Comparison of ENCODE assay signal across 14 cellular contexts in genomic region chr4:184860018-184860530, GRCh38. TPM values are rescaled to one million over a fixed set of nuclear protein-coding genes. Genes with fewer than 3 reads are reported as not detected.
DNase-seq lines count a peak whose midpoint lies in the region; ATAC-seq, FAIRE-seq and TF ChIP-seq lines count a peak whose summit lies in the region.
"Had no signal": no experiment of that assay in that cellular context is flagged by ENCODE, and none has a peak within 500 bp of the region (broad histone marks: within the 10 kb centered on the region; RNA-seq: fewer than 3 reads in every experiment).

No MANE protein-coding gene starts in this region.

- TF ChIP-seq EP300 in HepG2 (IDR thresholded peaks at IDR 0.05; ENCODE audit: low read depth in 2 of 2, low read length in 2 of 2): no peak
- TF ChIP-seq EP300 in HepG2 (CRISPR knock-in tag; IDR thresholded peaks at IDR 0.05; ENCODE audit: borderline replicate concordance): no peak

- no peaks in the 10 kb centered on the region for H4K20me1 ChIP-seq in HepG2 (ENCODE audit: insufficient read depth, low read length)

- no peak for TF ChIP-seq CTCF in BE2C (IDR thresholded peaks at IDR 0.05; ENCODE audit: low read depth, low read length)
- TF ChIP-seq CTCF in HepG2 (CRISPR knock-in tag; IDR thresholded peaks at IDR 0.05): no peak

- peak; percentile 38 for ATAC-seq in GM18519 (IDR thresholded peaks at IDR 0.05; ENCODE audit: low FRiP score, unreplicated experiment)
- peak; percentile 75 for ATAC-seq in GM21529 (IDR thresholded peaks at IDR 0.05; ENCODE audit: unreplicated experiment)
- peak; percentile 50 for ATAC-seq in HG03378 (IDR thresholded peaks at IDR 0.05; ENCODE audit: unreplicated experiment)
- no peak for ATAC-seq in HepG2
- no peak for ATAC-seq in SK-N-SH treated with all-trans-retinoic acid at 6 μM for 48 hours
- ATAC-seq: mucosa of descending colon had no signal

- no peaks in the 10 kb centered on the region for H3K36me3 ChIP-seq in BE2C
- no peaks in the 10 kb centered on the region for H3K36me3 ChIP-seq in HepG2 (replicated peaks in 1 of 2; ENCODE audit: control insufficient read depth in 1 of 2, insufficient read depth in 2 of 2, low read length in 2 of 2)
- H3K36me3 ChIP-seq: heart right ventricle, SJSA1 had no signal

- H3K4me2 ChIP-seq in HepG2 (ENCODE audit: low read depth, low read length): no peak overlapping the region

- no TSS peak for BruUV-seq in HepG2 (replicated peaks; lab: Mats Ljungman, UMichigan)

- H3K27ac ChIP-seq in HepG2 (ENCODE audit: extremely low read length, insufficient read depth, low read length): no peak overlapping the region
- H3K27ac ChIP-seq: SJSA1 had no signal

- H3K27me3 ChIP-seq in BE2C: no peaks in the 10 kb centered on the region
- no peaks in the 10 kb centered on the region for H3K27me3 ChIP-seq in HepG2 (ENCODE audit: control insufficient read depth in 1 of 2, insufficient read depth in 2 of 2, low read length in 2 of 2)
- H3K27me3 ChIP-seq: heart right ventricle, SJSA1 had no signal

- POLR2A ChIA-PET in HepG2 (lab: Yijun Ruan, JAX): no interaction called here

- CTCF ChIA-PET in HepG2 (lab: Yijun Ruan, JAX; ENCODE audit: low intra/inter-chr PET ratio, low total read pairs): no interaction called here

- TF ChIP-seq RAD21 in HepG2 (CRISPR knock-in tag; IDR thresholded peaks at IDR 0.05): no peak

- no peaks in the 10 kb centered on the region for H3K79me2 ChIP-seq in HepG2 (ENCODE audit: insufficient read depth, low read length)

- no peak overlapping the region for H3K9ac ChIP-seq in HepG2 (ENCODE audit: insufficient read depth, low read depth, low read length)

- no peak overlapping the region for H2AFZ ChIP-seq in HepG2 (ENCODE audit: low read length)

- peak; percentile 12 for DNase-seq in fibroblast of peridontal ligament (ENCODE audit: extremely low read depth)
- DNase-seq in BE2C: no peak
- no peak for DNase-seq in HepG2 (ENCODE audit: low spot score)
- DNase-seq in DMS 273 treated with DMSO at 0.1 percent for 48 hours (lab: John Stamatoyannopoulos, UW): no peak
- DNase-seq: activated T-cell treated with anti-CD3 and anti-CD28 coated beads for 4 hours; central memory CD4-positive, alpha-beta T cell; heart right ventricle; mucosa of descending colon; NCI-H1417 treated with DMSO at 0.1 percent for 48 hours had no signal

- no peak for FAIRE-seq in HepG2 (lab: Jason Lieb, UNC)

- TF ChIP-seq POLR2A in HepG2 (IDR thresholded peaks at IDR 0.05; ENCODE audit: insufficient read depth in 1 of 2, low read depth in 2 of 2, low read length in 2 of 2): no peak

- H3K9me3 ChIP-seq in BE2C (no peaks in the 10 kb centered on the region), HepG2 (ENCODE audit: low read length) (no peaks in the 10 kb centered on the region)
- H3K9me3 ChIP-seq: heart right ventricle, mucosa of descending colon, SJSA1 had no signal

- intact Hi-C loops in HepG2 (cut with micrococcal nuclease; ENCODE audit: unreplicated experiment): no loop called here

- H3K4me3 ChIP-seq in BE2C (ENCODE audit: low read depth, low read length): no peak overlapping the region
- no peak overlapping the region for H3K4me3 ChIP-seq in HepG2 (replicated peaks in 1 of 3; ENCODE audit: insufficient read depth in 1 of 3, low read depth in 2 of 3, low read length in 3 of 3)
- H3K4me3 ChIP-seq: heart right ventricle, mucosa of descending colon, SJSA1 had no signal

- WGBS in HepG2 (ENCODE audit: low lambda C conversion rate): 48% methylated on average over 7 of the region's 7 CpGs

- in situ Hi-C loops in HepG2 (cut with HindIII; ENCODE audit: extremely low pct_ligation_motif_present, low pct_unique_long_range_greater_than_20kb): no loop called here

- H3K4me1 ChIP-seq in BE2C (no peaks in the 10 kb centered on the region), HepG2 (ENCODE audit: insufficient read depth, low read length) (peaks cover 7% of the 10 kb centered on the region; the same call in 1 of the 2 replicates)
- H3K4me1 ChIP-seq: SJSA1 had no signal

TF ChIP-seq in HepG2, 621 proteins besides CTCF, POLR2A, EP300 and RAD21 (continues in another document):
- no peak for TF ChIP-seq HIC2 (CRISPR knock-in tag; IDR thresholded peaks at IDR 0.05; ENCODE audit: low read depth)
- TF ChIP-seq ZNF235 (CRISPR knock-in tag; IDR thresholded peaks at IDR 0.05; ENCODE audit: borderline replicate concordance): no peak
- TF ChIP-seq SSRP1 (CRISPR knock-in tag; IDR thresholded peaks at IDR 0.05): no peak
- TF ChIP-seq THAP7 (CRISPR knock-in tag; IDR thresholded peaks at IDR 0.05): no peak

TF ChIP-seq in SK-N-SH treated with all-trans-retinoic acid at 6 μM for 48 hours, 23 proteins besides CTCF, POLR2A, EP300 and RAD21 (continues in another document):
- no peak for TF ChIP-seq ZFP30 (CRISPR knock-in tag; IDR thresholded peaks at IDR 0.05)
- TF ChIP-seq ISL1 (CRISPR knock-in tag; IDR thresholded peaks at IDR 0.05): no peak
- no peak for TF ChIP-seq RARB (CRISPR knock-in tag; IDR thresholded peaks at IDR 0.05)
- TF ChIP-seq ESRRG (CRISPR knock-in tag; IDR thresholded peaks at IDR 0.05): no peak
- TF ChIP-seq TOX (CRISPR knock-in tag; IDR thresholded peaks at IDR 0.05; ENCODE audit: borderline replicate concordance): no peak
- TF ChIP-seq CREB5 (CRISPR knock-in tag; IDR thresholded peaks at IDR 0.05; ENCODE audit: low read depth): no peak
- no peak for TF ChIP-seq BACH2 (CRISPR knock-in tag; IDR thresholded peaks at IDR 0.05; ENCODE audit: borderline replicate concordance)
- no peak for TF ChIP-seq POU6F1 (CRISPR knock-in tag; IDR thresholded peaks at IDR 0.05; ENCODE audit: borderline replicate concordance, low read depth)
- TF ChIP-seq PATZ1 (CRISPR knock-in tag; IDR thresholded peaks at IDR 0.05; ENCODE audit: borderline replicate concordance): no peak

RNA-seq across cellular contexts. Expression of gene ACSL1, which starts 34.3 kb away (rescaled TPM):
- 9.4 TPM for polyA plus RNA-seq in BE2C (2012; ENCODE audit: insufficient read depth, insufficient read length, low read depth)
- 29.8 and 38.2 TPM in 2 replicates for total RNA-seq in HepG2 (2016; rRNA removed; fragmentation: Illumina TruSeq; extraction: Trizol)
- 5.1 and 5.5 TPM in 2 replicates for total RNA-seq in HepG2 (2016; cell fraction: cytosol; rRNA removed; fragmentation: Illumina TruSeq; extraction: Trizol; ENCODE audit: low read depth)
- total RNA-seq in HepG2 (2016; cell fraction: insoluble cytoplasmic fraction; rRNA removed; fragmentation: Illumina TruSeq; extraction: Trizol): 27.7 and 32.5 TPM in 2 replicates
- total RNA-seq in HepG2 (2016; cell fraction: membrane; rRNA removed; fragmentation: Illumina TruSeq; extraction: Trizol): 15.6 and 17.1 TPM in 2 replicates
- 33.0 and 35.9 TPM in 2 replicates for total RNA-seq in HepG2 (2016; cell fraction: nucleus; rRNA removed; fragmentation: Illumina TruSeq; extraction: Trizol)
- polyA plus RNA-seq in HepG2 (2011; rRNA removed): 10.0 and 14.3 TPM in 2 replicates
- 5.5 and 11.2 TPM in 2 replicates for polyA plus RNA-seq in HepG2 (2011; cell fraction: cytosol; rRNA removed)
- polyA plus RNA-seq in HepG2 (2011; cell fraction: nucleus; rRNA removed): 10.0 and 18.6 TPM in 2 replicates
- 8.5 and 20.6 TPM in 2 replicates for polyA plus RNA-seq in HepG2 (2012)
- polyA plus RNA-seq in HepG2 (2016; cell fraction: cytosol; fragmentation: Illumina TruSeq; extraction: Trizol; ENCODE audit: low read depth): 3.5 and 4.7 TPM in 2 replicates
- polyA plus RNA-seq in HepG2 (2016; cell fraction: insoluble cytoplasmic fraction; fragmentation: Illumina TruSeq; extraction: Trizol; ENCODE audit: low read depth): 31.0 and 31.7 TPM in 2 replicates
- polyA plus RNA-seq in HepG2 (2016; cell fraction: membrane; fragmentation: Illumina TruSeq; extraction: Trizol; ENCODE audit: low read depth): 10.4 and 12.2 TPM in 2 replicates
- 44.4 and 47.7 TPM in 2 replicates for polyA plus RNA-seq in HepG2 (2016; cell fraction: nucleus; fragmentation: Illumina TruSeq; extraction: Trizol; ENCODE audit: insufficient read depth, low read depth)
- 14.8 and 18.9 TPM in 2 replicates for polyA minus RNA-seq in HepG2 (2011; rRNA and poly(A)+ RNA removed; ENCODE audit: low replicate concordance)
- 11.4 and 23.7 TPM in 2 replicates for polyA minus RNA-seq in HepG2 (2011; cell fraction: cytosol; rRNA and poly(A)+ RNA removed)
- polyA minus RNA-seq in HepG2 (2011; cell fraction: nucleus; rRNA and poly(A)+ RNA removed): 11.5 and 23.1 TPM in 2 replicates

Comparison
In these comparisons a context has a peak if more than half of its experiments do, and no peak if none do; other contexts are left out.
1. ATAC-seq: peak in GM18519 (single experiment), GM21529 (single experiment) and HG03378 (single experiment); none in HepG2 (single experiment) and SK-N-SH treated with all-trans-retinoic acid at 6 μM for 48 hours (single experiment).